ENCODE assay signal across 8 cellular contexts in genomic region chr14:70955543-70956480, GRCh38. TPM values are rescaled to one million over a fixed set of nuclear protein-coding genes. Genes with fewer than 3 reads are reported as not detected.
DNase-seq lines count a peak whose midpoint lies in the region; ATAC-seq and TF ChIP-seq lines count a peak whose summit lies in the region.

No MANE protein-coding gene starts in this region.

- H3K9me3 Mint-ChIP-seq in activated CD4-positive, alpha-beta T cell treated with anti-CD3 and anti-CD28 coated beads, Interleukin-2, amount 10 ng/mL, durations not matched to agents 24 days and 14 days = no peaks in the 10 kb centered on the region

- H3K27me3 Mint-ChIP-seq in activated CD4-positive, alpha-beta T cell treated with anti-CD3 and anti-CD28 coated beads, Interleukin-2, amount 10 ng/mL, durations not matched to agents 24 days and 14 days = no peaks in the 10 kb centered on the region

- DNase-seq in Daoy (ENCODE audit: low read depth) = peak; percentile 33
- DNase-seq in activated CD4-positive, alpha-beta T cell treated with anti-CD3 and anti-CD28 coated beads, Interleukin-2, amount 10 ng/mL, durations not matched to agents 24 days and 14 days = peak; percentile 81
- DNase-seq in fibroblast of pulmonary artery (ENCODE audit: low read depth) = peak; percentile 58
- DNase-seq in stimulated activated CD4-positive, alpha-beta T cell treated with anti-CD3 and anti-CD28 coated beads, Interleukin-4, amount 100 ng/mL, for 4 hours = peak; percentile 9 to 38
- no peak for DNase-seq in NCI-H2029 (lab: John Stamatoyannopoulos, UW)

- TF ChIP-seq RAD21 in Ishikawa (IDR thresholded peaks at IDR 0.05; ENCODE audit: low read depth) = peak; percentile 47

- no peak for TF ChIP-seq EP300 in Ishikawa (IDR thresholded peaks at IDR 0.05; ENCODE audit: borderline replicate concordance)

- peaks cover 24% of the 10 kb centered on the region for H3K36me3 Mint-ChIP-seq in activated CD4-positive, alpha-beta T cell treated with anti-CD3 and anti-CD28 coated beads, Interleukin-2, amount 10 ng/mL, durations not matched to agents 24 days and 14 days (ENCODE audit: low read depth)

- H3K27ac Mint-ChIP-seq in activated CD4-positive, alpha-beta T cell treated with anti-CD3 and anti-CD28 coated beads, Interleukin-2, amount 10 ng/mL, durations not matched to agents 24 days and 14 days = no peak overlapping the region

- no peak overlapping the region for H3K4me3 Mint-ChIP-seq in activated CD4-positive, alpha-beta T cell treated with anti-CD3 and anti-CD28 coated beads, Interleukin-2, amount 10 ng/mL, durations not matched to agents 24 days and 14 days

- intact Hi-C loops in activated CD4-positive, alpha-beta T cell treated with anti-CD3 and anti-CD28 coated beads, Interleukin-2, amount 10 ng/mL, durations not matched to agents 24 days and 14 days (cut with micrococcal nuclease) = loop anchor here (1.0 to 2.0 kb wide), 2 partner anchors 49 to 139 kb away; partner anchors contain the start of gene PCNX1

- TF ChIP-seq CTCF in fibroblast of pulmonary artery (IDR thresholded peaks at IDR 0.05; ENCODE audit: low read length, missing control alignments) = peak; percentile 76

- ATAC-seq in HG02852 (IDR thresholded peaks at IDR 0.05; ENCODE audit: unreplicated experiment) (no peak), HG02870 (IDR thresholded peaks at IDR 0.05; ENCODE audit: unreplicated experiment) (no peak)

- H3K4me3 ChIP-seq in fibroblast of pulmonary artery (replicated peaks; ENCODE audit: low read depth, low read length) = no peak overlapping the region

- H3K4me1 Mint-ChIP-seq in activated CD4-positive, alpha-beta T cell treated with anti-CD3 and anti-CD28 coated beads, Interleukin-2, amount 10 ng/mL, durations not matched to agents 24 days and 14 days = peaks cover 24% of the 10 kb centered on the region

TF ChIP-seq in Ishikawa, 13 proteins besides CTCF, POLR2A, EP300 and RAD21:
- TF ChIP-seq TAF1 (IDR thresholded peaks at IDR 0.05; ENCODE audit: low read depth) (no peak), TEAD4 (IDR thresholded peaks at IDR 0.05) (no peak), USF1 (IDR thresholded peaks at IDR 0.05) (no peak), CREB1 (IDR thresholded peaks at IDR 0.05; ENCODE audit: low read depth) (no peak), MAX (IDR thresholded peaks at IDR 0.05) (no peak), YY1 (IDR thresholded peaks at IDR 0.05; ENCODE audit: low read depth) (no peak), FOXM1 (IDR thresholded peaks at IDR 0.05; ENCODE audit: borderline replicate concordance, low read depth) (no peak), NFIC (IDR thresholded peaks at IDR 0.05) (no peak), EGR1 (IDR thresholded peaks at IDR 0.05) (no peak), ZBTB7A (IDR thresholded peaks at IDR 0.05; ENCODE audit: low read depth) (no peak)
TF ChIP-seq in Ishikawa: peak in this region for 0.

RNA-seq across cellular contexts. Expression of gene PCNX1, which starts 48.6 kb away (rescaled TPM):
- 17.2 and 21.6 TPM in 2 replicates for total RNA-seq in Daoy (2014; rRNA removed; shearing (Covaris generic))
- total RNA-seq in activated CD4-positive, alpha-beta T cell treated with anti-CD3 and anti-CD28 coated beads, Interleukin-2, amount 10 ng/mL, durations not matched to agents 24 days and 14 days = 45.5 and 56.0 TPM in 2 replicates
